In genomic region chr20:50744143-50744792, GRCh38 we compare ENCODE assay signal across 8 cellular contexts. TPM values are rescaled to one million over a fixed set of nuclear protein-coding genes. Genes with fewer than 3 reads are reported as not detected.
A peak's percentile ranks its signal among the peaks of the same experiment; 100 is the strongest.
DNase-seq lines count a peak whose midpoint lies in the region; ATAC-seq and TF ChIP-seq lines count a peak whose summit lies in the region.

No MANE protein-coding gene starts in this region.

- H3K9me3 ChIP-seq in CD8-positive, alpha-beta memory T cell (ENCODE audit: low read length): no peaks in the 10 kb centered on the region
- no peaks in the 10 kb centered on the region for H3K9me3 ChIP-seq in MG63
- no peaks in the 10 kb centered on the region for H3K9me3 ChIP-seq in liver (ENCODE audit: control insufficient read depth in 4 of 4, low read length in 3 of 4)
- no peaks in the 10 kb centered on the region for H3K9me3 ChIP-seq in tibial nerve

- no peak for DNase-seq in CD8-positive, alpha-beta memory T cell
- DNase-seq in MG63: peak; percentile 92
- DNase-seq in cardiac fibroblast (ENCODE audit: low read depth in 2 of 2): peak; percentile 90 to 93
- DNase-seq in tibial nerve (ENCODE audit: low spot score in 2 of 2): peak in 1 of 2 donors; percentile 59
- DNase-seq in NCI-H187 treated with DMSO at 0.1 percent for 48 hours (lab: John Stamatoyannopoulos, UW): no peak
- DNase-seq in NCI-H1694 treated with DMSO at 0.1 percent for 48 hours (lab: John Stamatoyannopoulos, UW): no peak

- no peak for ATAC-seq in GM18907 (IDR thresholded peaks at IDR 0.05; ENCODE audit: unreplicated experiment)

- WGBS in liver: 41% methylated on average over 15 of the region's 15 CpGs
- WGBS in tibial nerve, 2 donors: 46 to 52% methylated on average over 14 to 15 of the region's 15 CpGs

- peak overlapping the region in 3 of 8 donors; percentile 12 to 47 (median 42) for H3K27ac Mint-ChIP-seq in CD8-positive, alpha-beta memory T cell

- TF ChIP-seq EP300 in tibial nerve (IDR thresholded peaks at IDR 0.05): peak in 1 of 2 donors; percentile 64

- no peak for TF ChIP-seq POLR2A in tibial nerve (IDR thresholded peaks at IDR 0.05)

- peaks cover 0 to 42% (median 13%) of the 10 kb centered on the region in 3 donors for H3K36me3 Mint-ChIP-seq in CD8-positive, alpha-beta memory T cell

- TF ChIP-seq CTCF in cardiac fibroblast (IDR thresholded peaks at IDR 0.05; ENCODE audit: low read depth, low read length): peak; percentile 47
- TF ChIP-seq CTCF in liver (IDR thresholded peaks at IDR 0.05; ENCODE audit: low read depth, low read length, missing input control): peak; percentile 35
- peak in 3 of 5 experiments; percentile 17 to 34 (median 26) for TF ChIP-seq CTCF in tibial nerve (IDR thresholded peaks at IDR 0.05)

- no peaks in the 10 kb centered on the region for H3K4me1 ChIP-seq in CD8-positive, alpha-beta memory T cell (ENCODE audit: insufficient read depth, low read length)
- peaks cover 3 to 58% (median 49%) of the 10 kb centered on the region in 4 donors for H3K4me1 ChIP-seq in liver (ENCODE audit: control insufficient read depth in 4 of 4, insufficient read depth in 4 of 4, low read length in 3 of 4)
- peaks cover 0 to 59% (median 21%) of the 10 kb centered on the region in 4 donors for H3K4me1 ChIP-seq in tibial nerve

- peak overlapping the region in 1 of 2 donors; percentile 39 for H3K9ac ChIP-seq in liver (ENCODE audit: low read depth in 1 of 2, low read length in 2 of 2)

- H3K27ac ChIP-seq in CD8-positive, alpha-beta memory T cell (ENCODE audit: low read depth, low read length): peak overlapping the region; percentile 16
- H3K27ac ChIP-seq in liver (ENCODE audit: low read depth in 1 of 2, low read length in 2 of 2) (peak overlapping the region; percentile 86 to 87), tibial nerve (peak overlapping the region; percentile 79 to 92 (median 85))

- H3K9me3 Mint-ChIP-seq in CD8-positive, alpha-beta memory T cell: no peaks in the 10 kb centered on the region

- H3K4me3 ChIP-seq in CD8-positive, alpha-beta memory T cell (ENCODE audit: low read length): no peak overlapping the region
- no peak overlapping the region for H3K4me3 ChIP-seq in MG63
- H3K4me3 ChIP-seq in cardiac fibroblast (replicated peaks in 1 of 2; ENCODE audit: low read depth in 2 of 2, low read length in 2 of 2): no peak overlapping the region
- H3K4me3 ChIP-seq in liver (ENCODE audit: low read depth in 1 of 3, low read length in 3 of 3): no peak overlapping the region
- H3K4me3 ChIP-seq in tibial nerve: no peak overlapping the region

- TF ChIP-seq RAD21 in liver (IDR thresholded peaks at IDR 0.05): peak; percentile 80 to 83

- CTCF ChIA-PET in CD8-positive, alpha-beta memory T cell (lab: Charles Lee): interaction anchor here (1.4 kb wide), 1 partner anchor 240 kb away, joined by 3 read pairs; no protein-coding TSS in a partner anchor

- peaks cover 20 to 26% (median 21%) of the 10 kb centered on the region in 3 donors for H3K4me1 Mint-ChIP-seq in CD8-positive, alpha-beta memory T cell

- H3K27me3 Mint-ChIP-seq in CD8-positive, alpha-beta memory T cell: no peaks in the 10 kb centered on the region

- no peak overlapping the region for H3K4me3 Mint-ChIP-seq in CD8-positive, alpha-beta memory T cell

- no peaks in the 10 kb centered on the region for H3K36me3 ChIP-seq in CD8-positive, alpha-beta memory T cell (ENCODE audit: insufficient read depth, low read length)
- no peaks in the 10 kb centered on the region for H3K36me3 ChIP-seq in MG63
- H3K36me3 ChIP-seq in liver (ENCODE audit: control insufficient read depth in 4 of 4, insufficient read depth in 3 of 4, low read depth in 1 of 4, low read length in 3 of 4): no peaks in the 10 kb centered on the region
- no peaks in the 10 kb centered on the region for H3K36me3 ChIP-seq in tibial nerve

- POLR2A ChIA-PET in CD8-positive, alpha-beta memory T cell (lab: Charles Lee): no interaction called here

- no peaks in the 10 kb centered on the region for H3K27me3 ChIP-seq in CD8-positive, alpha-beta memory T cell (ENCODE audit: insufficient read depth, low read length, poor library complexity, severe bottlenecking)
- H3K27me3 ChIP-seq in MG63 (no peaks in the 10 kb centered on the region), liver (ENCODE audit: control insufficient read depth in 4 of 4, insufficient read depth in 4 of 4, low read length in 3 of 4) (no peaks in the 10 kb centered on the region), tibial nerve (no peaks in the 10 kb centered on the region)

TF ChIP-seq in liver, 16 proteins besides CTCF, POLR2A, EP300 and RAD21:
- no peak for TF ChIP-seq TAF1 (conservative IDR thresholded peaks at IDR 0.05)
- peak; percentile 93 for TF ChIP-seq NR2F2 (IDR thresholded peaks at IDR 0.05)
- TF ChIP-seq ZBTB33 (IDR thresholded peaks at IDR 0.05): peak; percentile 47
- peak; percentile 89 to 93 for TF ChIP-seq RXRA (IDR thresholded peaks at IDR 0.05)
- TF ChIP-seq MAX (IDR thresholded peaks at IDR 0.05): peak; percentile 59
- no peak for TF ChIP-seq GABPA (IDR thresholded peaks at IDR 0.05 in 1 of 2, conservative IDR thresholded peaks at IDR 0.05 in 1 of 2)
- peak; percentile 21 for TF ChIP-seq REST (IDR thresholded peaks at IDR 0.05)
- peak; percentile 76 for TF ChIP-seq ATF3 (IDR thresholded peaks at IDR 0.05)
- TF ChIP-seq JUND (IDR thresholded peaks at IDR 0.05): peak; percentile 93 to 96
- TF ChIP-seq EGR1 (IDR thresholded peaks at IDR 0.05; ENCODE audit: low read depth in 2 of 2): peak; percentile 23 to 45
- TF ChIP-seq HNF4G (IDR thresholded peaks at IDR 0.05): peak; percentile 94
- TF ChIP-seq FOXA1 (IDR thresholded peaks at IDR 0.05): no peak
- peak; percentile 66 for TF ChIP-seq YY1 (IDR thresholded peaks at IDR 0.05)
- TF ChIP-seq FOXA2 (IDR thresholded peaks at IDR 0.05): no peak
- TF ChIP-seq SP1 (IDR thresholded peaks at IDR 0.05): peak; percentile 85
- peak; percentile 99 to 100 for TF ChIP-seq HNF4A (conservative IDR thresholded peaks at IDR 0.05)

RNA-seq across cellular contexts. Expression of gene PARD6B, which starts 12.9 kb away (rescaled TPM):
- 1 to 10 TPM; 5.5 to 5.6 TPM for total RNA-seq in CD8-positive, alpha-beta memory T cell
- polyA plus RNA-seq in CD8-positive, alpha-beta memory T cell: 0.72 TPM
- 2.0 and 2.4 TPM in 2 replicates for total RNA-seq in MG63 (2014; rRNA removed; shearing (Covaris generic); ENCODE audit: low replicate concordance)
- 1 to 10 TPM; 6.2 to 8.8 TPM for total RNA-seq in liver
- polyA plus RNA-seq in liver: 1 to 10 TPM; 1.2 to 5.7 TPM
- total RNA-seq in tibial nerve: 1 to 10 TPM; 2.4 to 3.8 (median 3.5) TPM

RNA-seq across cellular contexts. Expression of gene BCAS4, which starts 50.6 kb away (rescaled TPM):
- 10 to 100 TPM; 23.3 to 25.0 TPM for total RNA-seq in CD8-positive, alpha-beta memory T cell
- 29.3 TPM for polyA plus RNA-seq in CD8-positive, alpha-beta memory T cell
- 13.1 and 23.4 TPM in 2 replicates for total RNA-seq in MG63 (2014; rRNA removed; shearing (Covaris generic); ENCODE audit: low replicate concordance)
- total RNA-seq in liver (under 1 TPM; 0.47 to 0.50 TPM), tibial nerve (under 1 TPM; 0.30 to 0.84 (median 0.51) TPM)
- under 1 TPM; 0.25 to 0.47 TPM for polyA plus RNA-seq in liver

RNA-seq across cellular contexts. Expression of gene RIPOR3, which starts 52.9 kb away (rescaled TPM):
- total RNA-seq in CD8-positive, alpha-beta memory T cell: not detected
- polyA plus RNA-seq in CD8-positive, alpha-beta memory T cell: 1.8 TPM
- 0.07 TPM in 1 of 2 replicates, not detected in the other for total RNA-seq in MG63 (2014; rRNA removed; shearing (Covaris generic); ENCODE audit: low replicate concordance)
- total RNA-seq in liver (10 to 100 TPM; 23.8 to 90.3 TPM), tibial nerve (10 to 100 TPM; 24.5 to 73.0 (median 35.5) TPM)
- polyA plus RNA-seq in liver: 1 to 10 TPM; 5.6 to 8.9 TPM

Comparison
In these comparisons a context has a peak if more than half of its experiments do, and no peak if none do; other contexts are left out.
1. DNase-seq: peak in MG63 (single experiment) and cardiac fibroblast (2 of 2); none in CD8-positive, alpha-beta memory T cell (0 of 5), NCI-H187 treated with DMSO at 0.1 percent for 48 hours (single experiment) and NCI-H1694 treated with DMSO at 0.1 percent for 48 hours (single experiment).
2. H3K27ac ChIP-seq: peak in every context shown above with its lines; median percentile 86 in liver; 85 in tibial nerve; 16 in CD8-positive, alpha-beta memory T cell.
3. RNA of gene RIPOR3, which starts 52.9 kb away (total RNA-seq): 23.8 to 90.3 TPM in liver and 24.5 to 73.0 TPM in tibial nerve; 0.07 TPM in MG63 and not detected in CD8-positive, alpha-beta memory T cell; every median in the first group is over 10 times any median in the second.
4. Peak in every context shown above with its lines, with median percentiles within 50 percentile points of each other: CTCF ChIP-seq.